ENCODE assay signal across 8 cellular contexts in the genomic region with DNA sequence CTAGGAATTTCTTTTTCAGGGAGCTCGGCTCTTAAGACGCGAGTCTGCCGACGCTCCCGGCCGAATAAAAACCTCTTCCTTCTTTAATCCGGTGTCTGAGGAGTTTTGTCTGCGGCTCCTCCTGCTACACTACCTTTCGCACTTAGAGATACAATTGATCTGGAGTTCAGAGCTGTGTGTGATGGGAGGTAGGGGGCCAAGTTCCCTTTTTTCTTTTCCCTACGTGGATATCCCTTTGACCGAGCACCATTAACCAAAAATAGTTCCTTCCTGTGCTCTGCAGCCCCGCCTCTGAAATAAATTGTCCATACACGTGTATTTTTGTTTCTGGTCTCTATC. TPM values are rescaled to one million over a fixed set of nuclear protein-coding genes. Genes with fewer than 3 reads are reported as not detected.
A peak's percentile ranks its signal among the peaks of the same experiment; 100 is the strongest.
DNase-seq lines count a peak whose midpoint lies in the region; FAIRE-seq and TF ChIP-seq lines count a peak whose summit lies in the region.

No MANE protein-coding gene starts in this region.

- peaks cover 11% of the 10 kb centered on the region for H3K79me2 ChIP-seq in keratinocyte (ENCODE audit: control insufficient read depth, insufficient read depth, low read length)

- peak; percentile 12 for DNase-seq in HEK293T (ENCODE audit: extremely low spot score)
- DNase-seq in NCI-H524 treated with DMSO at 0.1 percent for 48 hours (lab: John Stamatoyannopoulos, UW): peak; percentile 61
- DNase-seq in astrocyte of the cerebellum (ENCODE audit: low read depth): no peak
- DNase-seq in keratinocyte (ENCODE audit: low read depth, low spot score): no peak
- DNase-seq in effector CD4-positive, alpha-beta T cell: no peak
- DNase-seq in NCI-H1694 (lab: John Stamatoyannopoulos, UW): no peak

- H3K9me1 ChIP-seq in keratinocyte (ENCODE audit: control insufficient read depth, extremely low read depth, insufficient read depth, low read length): no peaks in the 10 kb centered on the region

- no peak for FAIRE-seq in keratinocyte (lab: Jason Lieb, UNC)

- peak overlapping the region; percentile 97 for H2AFZ ChIP-seq in keratinocyte (ENCODE audit: control insufficient read depth, low read length)

- H3K9me3 ChIP-seq in keratinocyte (ENCODE audit: control insufficient read depth, low read depth, low read length) (no peaks in the 10 kb centered on the region), stomach smooth muscle (ENCODE audit: control insufficient read depth in 2 of 2, low read length in 2 of 2) (no peaks in the 10 kb centered on the region)

- no peak for TF ChIP-seq CTCF in astrocyte of the cerebellum (IDR thresholded peaks at IDR 0.05; ENCODE audit: low read depth, low read length, missing control alignments)
- TF ChIP-seq CTCF in keratinocyte (optimal IDR thresholded peaks at IDR 0.05 in 1 of 3, IDR thresholded peaks at IDR 0.05 in 1 of 3, conservative IDR thresholded peaks at IDR 0.05 in 1 of 3; ENCODE audit: extremely low read depth in 1 of 3, insufficient read depth in 2 of 3, low read length in 3 of 3): no peak

- H4K20me1 ChIP-seq in keratinocyte (ENCODE audit: control insufficient read depth, extremely low read depth, insufficient read depth, low read length): no peaks in the 10 kb centered on the region

- CTCF ChIA-PET in HEK293T (lab: Yijun Ruan, JAX): interaction anchor here (0.6 to 1.5 kb wide), 3 partner anchors 19 to 223 kb away, joined by 3 to 4 read pairs (median 3); no protein-coding TSS in a partner anchor

- dilution Hi-C loops in keratinocyte (cut with MboI; ENCODE audit: extremely low pct_ligation_motif_present, low sequenced_read_pairs): no loop called here

- in situ Hi-C loops in astrocyte of the cerebellum (cut with HindIII; ENCODE audit: low sequenced_read_pairs): no loop called here

- H3K4me2 ChIP-seq in keratinocyte (ENCODE audit: control insufficient read depth, extremely low read depth, insufficient read depth, low read depth, low read length): peak overlapping the region; percentile 97

- H3K4me3 ChIP-seq in GM08714 (ENCODE audit: low read length) (peak overlapping the region; percentile 83), astrocyte of the cerebellum (ENCODE audit: low read depth, low read length) (peak overlapping the region; percentile 84), keratinocyte (ENCODE audit: control insufficient read depth in 2 of 3, extremely low read depth in 1 of 3, insufficient read depth in 2 of 3, low read depth in 1 of 3, low read length in 3 of 3) (peak overlapping the region; percentile 81 to 90 (median 83)), stomach smooth muscle (ENCODE audit: low read length in 2 of 2) (peak overlapping the region; percentile 96 to 98)

- H3K9ac ChIP-seq in keratinocyte (ENCODE audit: control insufficient read depth, extremely low read depth, insufficient read depth, low read length) (peak overlapping the region; percentile 77), stomach smooth muscle (ENCODE audit: low read length in 2 of 2) (peak overlapping the region; percentile 86)

- H3K4me1 ChIP-seq in keratinocyte (ENCODE audit: control insufficient read depth, extremely low read depth, insufficient read depth, low read length): peaks cover 16% of the 10 kb centered on the region
- peaks cover 15% of the 10 kb centered on the region for H3K4me1 ChIP-seq in stomach smooth muscle (ENCODE audit: control insufficient read depth, insufficient read depth, low read length)

- H3K27me3 ChIP-seq in keratinocyte (ENCODE audit: control insufficient read depth, extremely low read depth, insufficient read depth, low read length): no peaks in the 10 kb centered on the region
- no peaks in the 10 kb centered on the region for H3K27me3 ChIP-seq in stomach smooth muscle (ENCODE audit: control insufficient read depth in 1 of 2, insufficient read depth in 2 of 2, low read length in 2 of 2)

- H3K27ac ChIP-seq in keratinocyte (ENCODE audit: control insufficient read depth, insufficient read depth, low read length): peak overlapping the region; percentile 89
- H3K27ac ChIP-seq in stomach smooth muscle (ENCODE audit: low read length): peak overlapping the region; percentile 85

- H3K36me3 ChIP-seq in keratinocyte (ENCODE audit: control insufficient read depth in 2 of 2, extremely low read depth in 1 of 2, insufficient read depth in 2 of 2, low read length in 2 of 2) (no peaks in the 10 kb centered on the region), stomach smooth muscle (ENCODE audit: control insufficient read depth in 2 of 2, insufficient read depth in 2 of 2, low read length in 2 of 2) (peaks cover 7% of the 10 kb centered on the region in 2 donors)

- POLR2A ChIA-PET in HEK293T (lab: Yijun Ruan, JAX): interaction anchor here (0.6 to 1.8 kb wide), 16 partner anchors 9 to 372 kb away, joined by 3 to 7 read pairs (median 4); a partner anchor contains a TSS

TF ChIP-seq in HEK293T, 16 proteins besides CTCF, POLR2A, EP300 and RAD21:
- TF ChIP-seq BHLHE40 (IDR thresholded peaks at IDR 0.05; ENCODE audit: borderline replicate concordance) (no peak), ELF4 (IDR thresholded peaks at IDR 0.05) (no peak), LEF1 (IDR thresholded peaks at IDR 0.05; ENCODE audit: borderline replicate concordance) (no peak), FOXK2 (IDR thresholded peaks at IDR 0.05) (no peak)

RNA-seq across cellular contexts. Expression of gene PGM2, which starts 0.6 kb away (rescaled TPM):
- polyA plus RNA-seq in keratinocyte: 27.5 to 45.0 TPM (median 31.8 TPM) in 3 replicates
- polyA plus RNA-seq in keratinocyte (2011; ENCODE audit: low read depth): 60.8 TPM
- polyA plus RNA-seq in keratinocyte (2011; cell fraction: cytosol; rRNA removed): 16.7 and 29.5 TPM in 2 replicates
- 29.5 and 39.1 TPM in 2 replicates for polyA plus RNA-seq in keratinocyte (2011; cell fraction: nucleus; rRNA removed)
- polyA plus RNA-seq in keratinocyte (2012; ENCODE audit: low replicate concordance): 29.4 and 51.5 TPM in 2 replicates
- 10.8 to 23.8 TPM (median 16.1 TPM) in 3 replicates for polyA minus RNA-seq in keratinocyte
- polyA minus RNA-seq in keratinocyte (2011; cell fraction: cytosol; rRNA and poly(A)+ RNA removed): 15.0 TPM
- polyA minus RNA-seq in keratinocyte (2011; cell fraction: nucleus; rRNA and poly(A)+ RNA removed): 13.1 and 21.7 TPM in 2 replicates

Comparison
In these comparisons a context has a peak if more than half of its experiments do, and no peak if none do; other contexts are left out.
1. DNase-seq: peak in HEK293T (single experiment) and NCI-H524 treated with DMSO at 0.1 percent for 48 hours (single experiment); none in astrocyte of the cerebellum (single experiment), keratinocyte (single experiment), effector CD4-positive, alpha-beta T cell (single experiment) and NCI-H1694 (single experiment).
2. Peak in every context shown above with its lines, with median percentiles within 50 percentile points of each other: H3K4me3 ChIP-seq.